ENCODE assay signal across 21 cellular contexts in the genomic region with DNA sequence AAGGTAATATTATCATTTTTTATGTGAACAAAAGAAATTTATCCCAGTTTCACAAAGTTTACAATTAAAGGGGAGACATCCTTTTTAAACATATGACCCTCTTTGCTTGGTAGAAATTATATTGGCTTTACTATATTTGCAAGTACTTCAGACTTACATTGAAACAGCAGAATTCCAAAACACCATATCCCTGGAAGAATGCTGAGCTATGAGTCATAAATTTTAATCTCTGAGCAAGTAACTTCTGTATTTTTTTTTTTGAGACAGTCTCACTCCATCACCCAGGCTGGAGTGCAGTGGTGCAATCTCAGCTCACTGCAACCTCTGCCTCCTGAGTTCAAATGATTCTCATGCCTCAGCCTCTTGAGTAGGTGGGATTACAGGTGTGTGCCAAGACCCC.
DNase-seq lines count a peak whose midpoint lies in the region; ATAC-seq, FAIRE-seq and TF ChIP-seq lines count a peak whose summit lies in the region.
"Had no signal": no experiment of that assay in that cellular context is flagged by ENCODE, and none has a peak within 500 bp of the region (broad histone marks: within the 10 kb centered on the region; RNA-seq: fewer than 3 reads in every experiment).

No MANE protein-coding gene starts in this region.

- H3K9me3 ChIP-seq in astrocyte (ENCODE audit: insufficient read depth, low read depth, low read length), result no peaks in the 10 kb centered on the region

- no peaks in the 10 kb centered on the region for H3K9me3 Mint-ChIP-seq in HFFc6
- H3K9me3 Mint-ChIP-seq in astrocyte (ENCODE audit: unreplicated experiment), result peaks cover 3% of the 10 kb centered on the region
- H3K9me3 Mint-ChIP-seq: type B pancreatic cell had no signal

- H3K9ac ChIP-seq in astrocyte (ENCODE audit: low read length), result no peak overlapping the region

- H3K27me3 Mint-ChIP-seq in HFFc6 (ENCODE audit: insufficient read depth) (no peaks in the 10 kb centered on the region), astrocyte (ENCODE audit: low read depth, unreplicated experiment) (no peaks in the 10 kb centered on the region)
- H3K27me3 Mint-ChIP-seq: activated CD4-positive, alpha-beta T cell treated with anti-CD3 and anti-CD28 coated beads for 36 hours; dendritic cell treated with granulocyte-macrophage colony-stimulating factor and Interleukin-4, amounts not matched to agents 40 ng/mL and 50 ng/mL, for 4 days; type B pancreatic cell had no signal

- H3K27ac ChIP-seq in astrocyte (ENCODE audit: low read depth, low read length) (no peak overlapping the region), foreskin keratinocyte (no peak overlapping the region)

- no peak overlapping the region for H3K4me3 ChIP-seq in astrocyte (ENCODE audit: insufficient read depth, low read depth, low read length)

- FAIRE-seq in astrocyte (lab: Jason Lieb, UNC) (no peak), D721Med (lab: Jason Lieb, UNC) (no peak)
- FAIRE-seq: A204.1, GM12892, keratinocyte had no signal

- H4K20me1 ChIP-seq in astrocyte (ENCODE audit: insufficient read depth, low read length), result no peaks in the 10 kb centered on the region

- TF ChIP-seq CTCF in HFFc6 (IDR thresholded peaks at IDR 0.05), result no peak
- no peak for TF ChIP-seq CTCF in astrocyte (IDR thresholded peaks at IDR 0.05; ENCODE audit: insufficient read depth, low read depth, low read length)
- no peak for TF ChIP-seq CTCF in foreskin keratinocyte (conservative IDR thresholded peaks at IDR 0.05)
- no peak for TF ChIP-seq CTCF in D721Med (IDR thresholded peaks at IDR 0.05; ENCODE audit: insufficient read depth, missing control alignments)

- H2AFZ ChIP-seq in astrocyte (ENCODE audit: low read depth, low read length), result no peak overlapping the region

- H3K4me1 Mint-ChIP-seq in HFFc6 (ENCODE audit: low read depth) (peaks cover 8% of the 10 kb centered on the region), astrocyte (ENCODE audit: low read depth, unreplicated experiment) (peaks cover 3% of the 10 kb centered on the region)
- H3K4me1 Mint-ChIP-seq: activated CD4-positive, alpha-beta T cell treated with anti-CD3 and anti-CD28 coated beads for 36 hours; nephron progenitor cell had no signal

- H3K4me3 Mint-ChIP-seq in HFFc6 (no peak overlapping the region), astrocyte (ENCODE audit: unreplicated experiment) (no peak overlapping the region)
- H3K4me3 Mint-ChIP-seq: activated CD4-positive, alpha-beta T cell treated with anti-CD3 and anti-CD28 coated beads for 36 hours; dendritic cell treated with granulocyte-macrophage colony-stimulating factor and Interleukin-4, amounts not matched to agents 40 ng/mL and 50 ng/mL, for 4 days; nephron progenitor cell; type B pancreatic cell had no signal

- H3K36me3 ChIP-seq in astrocyte (ENCODE audit: insufficient read depth, low read length), result no peaks in the 10 kb centered on the region

- H3K27ac Mint-ChIP-seq in HFFc6 (no peak overlapping the region; the same call in 1 of the 2 replicates), astrocyte (ENCODE audit: unreplicated experiment) (no peak overlapping the region)
- H3K27ac Mint-ChIP-seq: activated CD4-positive, alpha-beta T cell treated with anti-CD3 and anti-CD28 coated beads for 36 hours; dendritic cell treated with granulocyte-macrophage colony-stimulating factor and Interleukin-4, amounts not matched to agents 40 ng/mL and 50 ng/mL, for 4 days; nephron progenitor cell; type B pancreatic cell had no signal

- peak; percentile 5 for DNase-seq in ACHN
- peak; percentile 20 for DNase-seq in HFFc6
- DNase-seq in astrocyte (ENCODE audit: low read depth), result peak; percentile 65
- DNase-seq in foreskin keratinocyte, result peak; percentile 2 to 25
- DNase-seq in DMS79 (lab: John Stamatoyannopoulos, UW), result no peak
- no peak for DNase-seq in D721Med (ENCODE audit: insufficient read length, low spot score)
- DNase-seq: activated CD4-positive, alpha-beta T cell treated with anti-CD3 and anti-CD28 coated beads for 36 hours; activated gamma-delta T cell treated with Interleukin-2 at 50 U/mL for 16 hours; aorta; Karpas-422; NCI-H1436; nephron progenitor cell; stimulated activated CD4-positive, alpha-beta T cell treated with anti-CD3 and anti-CD28 coated beads, Interleukin-15, amount 100 ng/mL, for 24 hours; stimulated activated naive CD4-positive, alpha-beta T cell had no signal

- H3K79me2 ChIP-seq in astrocyte (ENCODE audit: insufficient read depth, low read length), result no peaks in the 10 kb centered on the region

- peak; percentile 60 for ATAC-seq in foreskin keratinocyte
- no peak for ATAC-seq in GM18909 (IDR thresholded peaks at IDR 0.05; ENCODE audit: poor library complexity, unreplicated experiment)
- ATAC-seq in HG02884 (IDR thresholded peaks at IDR 0.05; ENCODE audit: unreplicated experiment), result no peak
- ATAC-seq: activated CD4-positive, alpha-beta T cell treated with anti-CD3 and anti-CD28 coated beads for 36 hours had no signal

- H3K27me3 ChIP-seq in astrocyte (ENCODE audit: insufficient read depth, low read length) (no peaks in the 10 kb centered on the region), foreskin keratinocyte (no peaks in the 10 kb centered on the region)

- in situ Hi-C loops in ACHN (cut with HindIII; ENCODE audit: low pct_ligation_motif_present, low pct_unique_long_range_greater_than_20kb, low sequenced_read_pairs), result no loop called here

- H3K4me1 ChIP-seq in astrocyte (ENCODE audit: insufficient read depth, low read length) (no peaks in the 10 kb centered on the region), foreskin keratinocyte (no peaks in the 10 kb centered on the region)

- H3K4me2 ChIP-seq in astrocyte (ENCODE audit: low read length), result no peak overlapping the region

- H3K36me3 Mint-ChIP-seq in HFFc6 (ENCODE audit: low read depth), result no peaks in the 10 kb centered on the region
- peaks cover 2% of the 10 kb centered on the region for H3K36me3 Mint-ChIP-seq in astrocyte (ENCODE audit: low read depth, unreplicated experiment)
- H3K36me3 Mint-ChIP-seq: type B pancreatic cell had no signal

Comparison
In these comparisons a context has a peak if more than half of its experiments do, and no peak if none do; other contexts are left out.
1. DNase-seq: peak in ACHN (single experiment), HFFc6 (single experiment), astrocyte (single experiment) and foreskin keratinocyte (2 of 2); none in DMS79 (single experiment) and D721Med (single experiment).